Comparison of ENCODE assay signal across 10 cellular contexts in the genomic region with DNA sequence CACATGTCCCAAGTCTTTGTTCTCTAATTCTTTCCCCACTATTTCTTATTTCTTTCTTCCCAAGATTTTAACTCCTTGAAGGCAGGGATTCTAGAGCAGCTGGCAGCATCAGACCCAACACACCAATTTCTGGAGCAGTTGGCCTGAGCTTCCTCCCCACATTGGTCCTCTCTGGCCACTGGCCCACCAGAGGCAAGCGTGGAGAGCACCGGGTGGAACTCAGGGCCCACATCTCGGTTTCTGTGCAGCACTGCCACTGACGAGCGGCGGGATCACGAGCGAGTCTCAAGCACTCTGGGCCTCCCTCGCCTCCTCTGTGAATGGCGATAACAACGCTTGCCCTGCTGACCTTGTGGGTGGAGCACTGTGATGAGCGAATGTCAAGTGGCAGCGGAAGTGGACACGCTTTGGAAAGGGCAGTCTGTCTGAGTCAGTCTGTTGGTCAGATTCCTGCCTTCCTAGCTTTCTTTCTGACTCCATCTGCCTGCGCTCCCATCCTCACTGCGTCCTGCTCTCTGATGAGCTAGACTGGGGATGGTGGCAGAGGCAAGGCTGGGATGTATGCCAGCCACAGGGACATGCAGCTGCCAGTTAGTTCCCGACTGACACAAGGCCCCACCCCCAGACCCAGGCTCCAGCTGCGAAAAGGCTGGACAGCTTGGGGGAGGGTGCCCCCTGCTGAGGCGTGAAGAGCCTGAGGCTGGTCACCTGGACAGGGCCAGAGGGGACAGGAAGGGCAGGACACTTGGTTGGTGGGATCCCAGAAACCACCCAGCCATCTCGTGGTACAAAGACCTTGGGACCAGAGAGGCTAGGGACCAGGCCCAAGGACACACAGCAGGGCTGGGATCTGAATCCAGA.
A peak's percentile ranks its signal among the peaks of the same experiment; 100 is the strongest.
DNase-seq lines count a peak whose midpoint lies in the region; ATAC-seq and TF ChIP-seq lines count a peak whose summit lies in the region.
"Had no signal": no experiment of that assay in that cellular context is flagged by ENCODE, and none has a peak within 500 bp of the region (broad histone marks: within the 10 kb centered on the region; RNA-seq: fewer than 3 reads in every experiment).

No MANE protein-coding gene starts in this region.

- no peak for ATAC-seq in HG03460 (IDR thresholded peaks at IDR 0.05; ENCODE audit: unreplicated experiment)

- H3K4me3 ChIP-seq in fibroblast of mammary gland (ENCODE audit: control insufficient read depth, low read depth, low read length): no peak overlapping the region
- no peak overlapping the region for H3K4me3 ChIP-seq in skeletal muscle cell (ENCODE audit: low read depth, low read length)

- TF ChIP-seq CTCF in fibroblast of mammary gland (conservative IDR thresholded peaks at IDR 0.05; ENCODE audit: control insufficient read depth, insufficient read depth, low read depth, low read length): no peak

- DNase-seq in NCI-H1417 (lab: John Stamatoyannopoulos, UW) (peak in 2 of 3 experiments; percentile 44 to 70), NCI-H1417 treated with DMSO at 0.1 percent for 48 hours (lab: John Stamatoyannopoulos, UW) (no peak), NCI-H748 treated with DMSO at 0.1 percent for 48 hours (lab: John Stamatoyannopoulos, UW) (peak; percentile 4), fibroblast of mammary gland (ENCODE audit: low read depth) (peak; percentile 43), skeletal muscle cell (ENCODE audit: low read depth) (peak; percentile 3), SKM-1 treated with dmso at 0.1 percent for 144 hours (lab: John Stamatoyannopoulos, UW; ENCODE audit: unreplicated experiment) (no peak)
- no peak for DNase-seq in stimulated activated CD4-positive, alpha-beta T cell treated with anti-CD3 and anti-CD28 coated beads, Interleukin-12 subunit alpha, Interleukin-12 subunit beta, amount 100 ng/mL, for 4 hours
- DNase-seq: activated T-cell treated with anti-CD3 and anti-CD28 coated beads, Interleukin-2, amount 50 U/mL, for 1 hour; effector CD4-positive, alpha-beta T cell had no signal

Comparison
In these comparisons a context has a peak if more than half of its experiments do, and no peak if none do; other contexts are left out.
1. DNase-seq: peak in NCI-H1417 (2 of 3), NCI-H748 treated with DMSO at 0.1 percent for 48 hours (single experiment), fibroblast of mammary gland (single experiment) and skeletal muscle cell (single experiment); none in NCI-H1417 treated with DMSO at 0.1 percent for 48 hours (single experiment), SKM-1 treated with dmso at 0.1 percent for 144 hours (single experiment) and stimulated activated CD4-positive, alpha-beta T cell treated with anti-CD3 and anti-CD28 coated beads, Interleukin-12 subunit alpha, Interleukin-12 subunit beta, amount 100 ng/mL, for 4 hours (single experiment).